ENCODE assay signal across 11 cellular contexts in the genomic region with DNA sequence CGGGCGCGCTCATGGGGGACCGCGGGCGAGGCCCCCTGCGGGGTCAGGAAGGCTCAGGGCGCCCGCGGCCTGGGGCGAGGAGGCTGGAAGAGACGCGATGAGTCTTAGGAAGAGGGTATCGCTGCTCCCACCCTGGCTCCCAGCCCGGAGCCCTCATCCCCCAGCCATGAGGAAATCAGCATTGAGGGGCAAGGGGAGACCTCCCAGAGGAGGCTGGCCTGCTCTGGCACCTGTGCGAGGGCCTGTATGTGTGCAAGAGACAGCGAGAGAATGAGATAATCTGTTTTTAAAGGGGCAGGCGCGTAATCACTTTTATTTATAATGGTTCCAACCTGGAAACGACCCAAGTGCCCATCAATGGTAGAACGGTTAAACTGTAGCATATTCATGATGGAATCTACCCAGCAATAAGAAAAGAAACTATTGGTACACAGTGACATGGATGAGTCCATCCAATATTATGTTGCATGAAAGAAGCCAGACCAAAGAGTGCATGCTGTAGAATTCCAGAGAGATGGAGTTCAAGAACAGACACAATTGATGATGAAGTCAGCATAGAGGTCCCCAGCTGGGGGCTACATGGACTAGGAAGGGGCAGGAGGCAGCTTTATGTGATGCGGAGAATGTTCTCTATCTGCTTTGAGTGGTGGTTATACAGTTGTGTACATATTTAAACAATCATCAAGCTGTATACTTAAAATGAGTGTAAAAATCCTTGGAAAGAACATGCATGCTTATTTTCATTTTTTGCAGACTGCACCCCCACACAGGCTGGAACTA. TPM values are rescaled to one million over a fixed set of nuclear protein-coding genes. Genes with fewer than 3 reads are reported as not detected.
A peak's percentile ranks its signal among the peaks of the same experiment; 100 is the strongest.
DNase-seq lines count a peak whose midpoint lies in the region; ATAC-seq and TF ChIP-seq lines count a peak whose summit lies in the region.
"Had no signal": no experiment of that assay in that cellular context is flagged by ENCODE, and none has a peak within 500 bp of the region (broad histone marks: within the 10 kb centered on the region; RNA-seq: fewer than 3 reads in every experiment).

No MANE protein-coding gene starts in this region.

- H3K27ac ChIP-seq in Peyer's patch: peak overlapping the region in 2 of 4 donors; percentile 49 to 68
- peak overlapping the region in 1 of 4 donors; percentile 48 for H3K27ac ChIP-seq in esophagus squamous epithelium
- H3K27ac ChIP-seq in transverse colon: peak overlapping the region in 3 of 4 donors; percentile 36 to 72 (median 46)

- in situ Hi-C loops in transverse colon (cut with MboI; ENCODE audit: low pct_ligation_motif_present in 1 of 4, low pct_unique_long_range_greater_than_20kb in 1 of 4, low sequenced_read_pairs in 3 of 4): no loop called here

- H3K36me3 ChIP-seq in Peyer's patch (no peaks in the 10 kb centered on the region), esophagus squamous epithelium (no peaks in the 10 kb centered on the region), transverse colon (no peaks in the 10 kb centered on the region)

- peak overlapping the region; percentile 9 for H3K27ac Mint-ChIP-seq in activated naive CD4-positive, alpha-beta T cell treated with anti-CD3 and anti-CD28 coated beads, Interleukin-2, amount 50 U/mL, for 24 hours
- H3K27ac Mint-ChIP-seq in CD14-positive monocyte: no peak overlapping the region
- H3K27ac Mint-ChIP-seq: dendritic cell treated with granulocyte-macrophage colony-stimulating factor and Interleukin-4, amounts not matched to agents 40 ng/mL and 50 ng/mL, for 4 days; naive B cell had no signal

- peak overlapping the region; percentile 45 for H3K4me3 Mint-ChIP-seq in activated naive CD4-positive, alpha-beta T cell treated with anti-CD3 and anti-CD28 coated beads, Interleukin-2, amount 50 U/mL, for 24 hours
- H3K4me3 Mint-ChIP-seq in CD14-positive monocyte: peak overlapping the region in 1 of 2 donors; percentile 67
- H3K4me3 Mint-ChIP-seq: dendritic cell treated with granulocyte-macrophage colony-stimulating factor and Interleukin-4, amounts not matched to agents 40 ng/mL and 50 ng/mL, for 4 days had no signal

- no peaks in the 10 kb centered on the region for H3K27me3 Mint-ChIP-seq in activated naive CD4-positive, alpha-beta T cell treated with anti-CD3 and anti-CD28 coated beads, Interleukin-2, amount 50 U/mL, for 24 hours
- peaks cover 16 to 22% (median 21%) of the 10 kb centered on the region in 3 donors for H3K27me3 Mint-ChIP-seq in CD14-positive monocyte (ENCODE audit: low read depth in 3 of 3)

- no peak for TF ChIP-seq EP300 in transverse colon (IDR thresholded peaks at IDR 0.05; ENCODE audit: low read depth)

- H3K4me1 ChIP-seq in Peyer's patch (peaks cover 0 to 14% (median 0%) of the 10 kb centered on the region in 4 donors), esophagus squamous epithelium (peaks cover 4 to 25% (median 7%) of the 10 kb centered on the region in 3 donors), transverse colon (peaks cover 0 to 12% (median 5%) of the 10 kb centered on the region in 4 donors)

- H3K4me3 ChIP-seq in Peyer's patch: peak overlapping the region; percentile 28 to 59 (median 44)
- H3K4me3 ChIP-seq in esophagus squamous epithelium: peak overlapping the region; percentile 18 to 63 (median 46)
- peak overlapping the region in 3 of 4 donors; percentile 36 to 49 (median 41) for H3K4me3 ChIP-seq in transverse colon

- no peak for ATAC-seq in HG03469 (IDR thresholded peaks at IDR 0.05; ENCODE audit: unreplicated experiment)
- no peak for ATAC-seq in HG02973 (IDR thresholded peaks at IDR 0.05; ENCODE audit: unreplicated experiment)

- H3K27me3 ChIP-seq in Peyer's patch: peaks cover 0 to 4% of the 10 kb centered on the region in 2 donors
- H3K27me3 ChIP-seq in esophagus squamous epithelium: peaks cover 0 to 60% (median 0%) of the 10 kb centered on the region in 4 donors
- peaks cover 15% of the 10 kb centered on the region for H3K27me3 ChIP-seq in transverse colon

- WGBS in esophagus squamous epithelium, 2 donors: 40 to 50% methylated on average over 8 to 11 of the region's 22 CpGs
- WGBS in transverse colon (ENCODE audit: low coverage in 1 of 2), 2 donors: 23 to 50% methylated on average over 3 to 15 of the region's 22 CpGs

- H3K36me3 Mint-ChIP-seq in activated naive CD4-positive, alpha-beta T cell treated with anti-CD3 and anti-CD28 coated beads, Interleukin-2, amount 50 U/mL, for 24 hours: peaks cover 5% of the 10 kb centered on the region
- peaks cover 26 to 48% of the 10 kb centered on the region in 2 donors for H3K36me3 Mint-ChIP-seq in CD14-positive monocyte

- DNase-seq in activated naive CD4-positive, alpha-beta T cell (lab: John Stamatoyannopoulos, UW): no peak
- DNase-seq in Peyer's patch (no peak), esophagus squamous epithelium (lab: John Stamatoyannopoulos, UW) (no peak), transverse colon (no peak), CD14-positive monocyte (ENCODE audit: low spot score) (no peak)
- DNase-seq: NCI-H1436 treated with DMSO at 0.1 percent for 48 hours had no signal

- intact Hi-C loops in esophagus squamous epithelium (cut with DNase I): no loop called here
- intact Hi-C loops in transverse colon (cut with DNase I; ENCODE audit: low total_unique reads): no loop called here
- intact Hi-C loops in CD14-positive monocyte (cut with micrococcal nuclease): no loop called here

- no peaks in the 10 kb centered on the region for H3K9me3 Mint-ChIP-seq in activated naive CD4-positive, alpha-beta T cell treated with anti-CD3 and anti-CD28 coated beads, Interleukin-2, amount 50 U/mL, for 24 hours
- H3K9me3 Mint-ChIP-seq in CD14-positive monocyte: peaks cover 0 to 7% (median 0%) of the 10 kb centered on the region in 7 donors
- H3K9me3 Mint-ChIP-seq: dendritic cell treated with granulocyte-macrophage colony-stimulating factor and Interleukin-4, amounts not matched to agents 40 ng/mL and 50 ng/mL, for 4 days had no signal

- TF ChIP-seq POLR2A in Peyer's patch (IDR thresholded peaks at IDR 0.05): no peak
- no peak for TF ChIP-seq POLR2A in esophagus squamous epithelium (IDR thresholded peaks at IDR 0.05)
- TF ChIP-seq POLR2A in transverse colon (IDR thresholded peaks at IDR 0.05): no peak

- H3K9me3 ChIP-seq in Peyer's patch: no peaks in the 10 kb centered on the region
- H3K9me3 ChIP-seq in esophagus squamous epithelium: no peaks in the 10 kb centered on the region
- H3K9me3 ChIP-seq in transverse colon: no peaks in the 10 kb centered on the region

- TF ChIP-seq CTCF in Peyer's patch (IDR thresholded peaks at IDR 0.05) (no peak), esophagus squamous epithelium (IDR thresholded peaks at IDR 0.05) (no peak), transverse colon (IDR thresholded peaks at IDR 0.05) (no peak), CD14-positive monocyte (IDR thresholded peaks at IDR 0.05) (no peak)

- peaks cover 26% of the 10 kb centered on the region for H3K4me1 Mint-ChIP-seq in activated naive CD4-positive, alpha-beta T cell treated with anti-CD3 and anti-CD28 coated beads, Interleukin-2, amount 50 U/mL, for 24 hours
- H3K4me1 Mint-ChIP-seq in CD14-positive monocyte: peaks cover 5% of the 10 kb centered on the region

RNA-seq across cellular contexts. Expression of a gene that starts 14.4 kb away (rescaled TPM):
- 10 to 100 TPM in 1 of 4 donors, 1 to 10 TPM in 3; 1.8 to 12.4 (median 5.7) TPM for total RNA-seq in Peyer's patch
- 1 to 10 TPM; 1.1 to 2.3 (median 1.3) TPM for total RNA-seq in esophagus squamous epithelium
- 1 to 10 TPM; 1.4 to 10.0 (median 5.7) TPM for total RNA-seq in transverse colon
- under 1 TPM; 0.29 to 0.52 TPM for polyA plus RNA-seq in CD14-positive monocyte

RNA-seq across cellular contexts. Expression of a gene that starts 23.5 kb away (rescaled TPM):
- total RNA-seq in Peyer's patch (not detected), esophagus squamous epithelium (under 1 TPM in 1 of 4 donors, not detected in 3; 0.26 TPM), transverse colon (not detected)
- under 1 TPM in 1 of 2 donors, not detected in 1; 0.12 TPM for polyA plus RNA-seq in CD14-positive monocyte

RNA-seq across cellular contexts. Expression of a gene that starts 35.8 kb away (rescaled TPM):
- total RNA-seq in Peyer's patch: 100 to 1,000 TPM in 2 of 4 donors, 10 to 100 TPM in 2; 83.5 to 131 (median 95.6) TPM
- total RNA-seq in esophagus squamous epithelium: 100 to 1,000 TPM; 149 to 246 (median 217) TPM
- total RNA-seq in transverse colon: 100 to 1,000 TPM in 3 of 4 donors, 10 to 100 TPM in 1; 87.9 to 171 (median 116) TPM
- polyA plus RNA-seq in CD14-positive monocyte: 100 to 1,000 TPM; 134 to 151 TPM

RNA-seq across cellular contexts. Expression of a gene that starts 36.8 kb away (rescaled TPM):
- total RNA-seq in Peyer's patch (10 to 100 TPM; 30.5 to 69.9 (median 41.4) TPM), esophagus squamous epithelium (10 to 100 TPM; 19.2 to 32.8 (median 29.3) TPM), transverse colon (10 to 100 TPM; 44.3 to 77.1 (median 61.8) TPM)
- polyA plus RNA-seq in CD14-positive monocyte: 10 to 100 TPM; 33.3 to 49.2 TPM

RNA-seq across cellular contexts. Expression of a gene that starts 55.8 kb away (rescaled TPM):
- total RNA-seq in Peyer's patch (10 to 100 TPM in 3 of 4 donors, 1 to 10 TPM in 1; 5.1 to 46.2 (median 15.6) TPM), esophagus squamous epithelium (10 to 100 TPM in 3 of 4 donors, 1 to 10 TPM in 1; 5.6 to 22.1 (median 17.6) TPM), transverse colon (10 to 100 TPM in 3 of 4 donors, 1 to 10 TPM in 1; 6.4 to 16.1 (median 13.4) TPM)
- polyA plus RNA-seq in CD14-positive monocyte: 1 to 10 TPM; 1.6 to 1.7 TPM
